13 cellular contexts compared by ENCODE assay signal in the genomic region with DNA sequence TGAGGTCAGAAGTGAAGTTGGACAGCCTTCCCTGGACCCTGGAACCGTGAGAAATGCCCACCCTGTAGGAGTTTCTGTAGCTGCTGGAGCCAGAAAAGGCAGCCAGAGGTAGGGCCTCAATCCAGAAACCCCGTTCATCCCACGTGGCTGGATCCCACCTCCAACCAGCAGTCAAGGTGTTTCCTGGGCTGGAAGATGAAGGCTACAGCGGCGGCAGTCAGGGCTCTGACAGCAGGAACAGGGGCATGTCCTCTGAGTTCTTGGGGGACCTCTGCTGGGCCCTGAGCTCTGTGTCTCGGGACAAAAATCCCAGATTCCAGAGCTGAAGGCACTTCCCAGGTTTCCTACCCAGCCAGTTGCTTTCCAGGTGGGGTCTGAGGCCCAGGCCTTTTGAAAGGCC.
"Had no signal": no experiment of that assay in that cellular context is flagged by ENCODE, and none has a peak within 500 bp of the region (broad histone marks: within the 10 kb centered on the region; RNA-seq: fewer than 3 reads in every experiment).

No MANE protein-coding gene starts in this region.

- H3K27ac Mint-ChIP-seq: activated T-helper 2 cell treated with anti-CD3 and anti-CD28 coated beads, Interferon-gamma antibody, Interleukin-2, Interleukin-4, amounts not matched to agents 10 μg/mL and 5 μg/mL and 100 μg/mL, durations not matched to agents 14 hours and 24 hours and 36 hours had no signal

- H3K4me3 ChIP-seq: adrenal gland, cardiac muscle cell, left ventricle myocardium inferior, ovary, SK-N-MC, skin epidermis had no signal

- H3K36me3 ChIP-seq: adrenal gland, cardiac muscle cell, left ventricle myocardium inferior, ovary had no signal

- H3K4me3 Mint-ChIP-seq: neural crest cell had no signal

- DNase-seq: activated CD4-positive, alpha-beta T cell treated with anti-CD3 and anti-CD28 coated beads, Interleukin-2, amount 50 U/mL, for 4 hours; activated CD4-positive, CD25-positive, alpha-beta regulatory T cell treated with anti-CD3 and anti-CD28 coated beads, Interleukin-2, amount 50 U/mL, for 72 hours; activated naive CD4-positive, alpha-beta T cell treated with anti-CD3 and anti-CD28 coated beads, Interleukin-2, amount 50 U/mL, for 16 hours; adrenal gland; hypothalamus; left ventricle myocardium inferior; mesendoderm; ovary had no signal

- H3K27ac ChIP-seq: cardiac muscle cell, left ventricle myocardium inferior, ovary, SK-N-MC, skin epidermis had no signal

- H3K9me3 ChIP-seq: adrenal gland, ovary had no signal

- H3K4me1 ChIP-seq: left ventricle myocardium inferior had no signal

- H3K27me3 ChIP-seq: adrenal gland, cardiac muscle cell, ovary had no signal
